1 cellular context compared by ENCODE assay signal in genomic region chr12:19783547-19784444, GRCh38.
TF ChIP-seq lines count a peak whose summit lies in the region.

No MANE protein-coding gene starts in this region.

TF ChIP-seq in GM23338, 12 proteins besides CTCF, POLR2A, EP300 and RAD21 (continued from another document):
- TF ChIP-seq, protein P1, sequence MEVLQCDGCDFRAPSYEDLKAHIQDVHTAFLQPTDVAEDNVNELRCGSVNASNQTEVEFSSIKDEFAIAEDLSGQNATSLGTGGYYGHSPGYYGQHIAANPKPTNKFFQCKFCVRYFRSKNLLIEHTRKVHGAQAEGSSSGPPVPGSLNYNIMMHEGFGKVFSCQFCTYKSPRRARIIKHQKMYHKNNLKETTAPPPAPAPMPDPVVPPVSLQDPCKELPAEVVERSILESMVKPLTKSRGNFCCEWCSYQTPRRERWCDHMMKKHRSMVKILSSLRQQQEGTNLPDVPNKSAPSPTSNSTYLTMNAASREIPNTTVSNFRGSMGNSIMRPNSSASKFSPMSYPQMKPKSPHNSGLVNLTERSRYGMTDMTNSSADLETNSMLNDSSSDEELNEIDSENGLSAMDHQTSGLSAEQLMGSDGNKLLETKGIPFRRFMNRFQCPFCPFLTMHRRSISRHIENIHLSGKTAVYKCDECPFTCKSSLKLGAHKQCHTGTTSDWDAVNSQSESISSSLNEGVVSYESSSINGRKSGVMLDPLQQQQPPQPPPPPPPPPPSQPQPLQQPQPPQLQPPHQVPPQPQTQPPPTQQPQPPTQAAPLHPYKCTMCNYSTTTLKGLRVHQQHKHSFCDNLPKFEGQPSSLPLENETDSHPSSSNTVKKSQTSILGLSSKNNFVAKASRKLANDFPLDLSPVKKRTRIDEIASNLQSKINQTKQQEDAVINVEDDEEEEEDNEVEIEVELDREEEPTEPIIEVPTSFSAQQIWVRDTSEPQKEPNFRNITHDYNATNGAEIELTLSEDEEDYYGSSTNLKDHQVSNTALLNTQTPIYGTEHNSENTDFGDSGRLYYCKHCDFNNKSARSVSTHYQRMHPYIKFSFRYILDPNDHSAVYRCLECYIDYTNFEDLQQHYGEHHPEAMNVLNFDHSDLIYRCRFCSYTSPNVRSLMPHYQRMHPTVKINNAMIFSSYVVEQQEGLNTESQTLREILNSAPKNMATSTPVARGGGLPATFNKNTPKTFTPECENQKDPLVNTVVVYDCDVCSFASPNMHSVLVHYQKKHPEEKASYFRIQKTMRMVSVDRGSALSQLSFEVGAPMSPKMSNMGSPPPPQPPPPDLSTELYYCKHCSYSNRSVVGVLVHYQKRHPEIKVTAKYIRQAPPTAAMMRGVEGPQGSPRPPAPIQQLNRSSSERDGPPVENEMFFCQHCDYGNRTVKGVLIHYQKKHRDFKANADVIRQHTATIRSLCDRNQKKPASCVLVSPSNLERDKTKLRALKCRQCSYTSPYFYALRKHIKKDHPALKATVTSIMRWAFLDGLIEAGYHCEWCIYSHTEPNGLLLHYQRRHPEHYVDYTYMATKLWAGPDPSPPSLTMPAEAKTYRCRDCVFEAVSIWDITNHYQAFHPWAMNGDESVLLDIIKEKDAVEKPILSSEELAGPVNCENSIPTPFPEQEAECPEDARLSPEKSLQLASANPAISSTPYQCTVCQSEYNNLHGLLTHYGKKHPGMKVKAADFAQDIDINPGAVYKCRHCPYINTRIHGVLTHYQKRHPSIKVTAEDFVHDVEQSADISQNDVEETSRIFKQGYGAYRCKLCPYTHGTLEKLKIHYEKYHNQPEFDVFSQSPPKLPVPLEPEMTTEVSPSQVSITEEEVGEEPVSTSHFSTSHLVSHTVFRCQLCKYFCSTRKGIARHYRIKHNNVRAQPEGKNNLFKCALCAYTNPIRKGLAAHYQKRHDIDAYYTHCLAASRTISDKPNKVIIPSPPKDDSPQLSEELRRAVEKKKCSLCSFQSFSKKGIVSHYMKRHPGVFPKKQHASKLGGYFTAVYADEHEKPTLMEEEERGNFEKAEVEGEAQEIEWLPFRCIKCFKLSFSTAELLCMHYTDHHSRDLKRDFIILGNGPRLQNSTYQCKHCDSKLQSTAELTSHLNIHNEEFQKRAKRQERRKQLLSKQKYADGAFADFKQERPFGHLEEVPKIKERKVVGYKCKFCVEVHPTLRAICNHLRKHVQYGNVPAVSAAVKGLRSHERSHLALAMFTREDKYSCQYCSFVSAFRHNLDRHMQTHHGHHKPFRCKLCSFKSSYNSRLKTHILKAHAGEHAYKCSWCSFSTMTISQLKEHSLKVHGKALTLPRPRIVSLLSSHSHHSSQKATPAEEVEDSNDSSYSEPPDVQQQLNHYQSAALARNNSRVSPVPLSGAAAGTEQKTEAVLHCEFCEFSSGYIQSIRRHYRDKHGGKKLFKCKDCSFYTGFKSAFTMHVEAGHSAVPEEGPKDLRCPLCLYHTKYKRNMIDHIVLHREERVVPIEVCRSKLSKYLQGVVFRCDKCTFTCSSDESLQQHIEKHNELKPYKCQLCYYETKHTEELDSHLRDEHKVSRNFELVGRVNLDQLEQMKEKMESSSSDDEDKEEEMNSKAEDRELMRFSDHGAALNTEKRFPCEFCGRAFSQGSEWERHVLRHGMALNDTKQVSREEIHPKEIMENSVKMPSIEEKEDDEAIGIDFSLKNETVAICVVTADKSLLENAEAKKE (CRISPR knock-in tag; IDR thresholded peaks at IDR 0.05): no peak
